Comparison of ENCODE assay signal across 2 cellular contexts in genomic region chr2:203310688-203311087, GRCh38.
TF ChIP-seq lines count a peak whose summit lies in the region.

No MANE protein-coding gene starts in this region.

TF ChIP-seq in HepG2, 621 proteins besides CTCF, POLR2A, EP300 and RAD21:
- TF ChIP-seq MAFK (conservative IDR thresholded peaks at IDR 0.05 in 1 of 2, IDR thresholded peaks at IDR 0.05 in 1 of 2; ENCODE audit: low read length in 2 of 2) (peak; percentile 78 to 83), RARA (CRISPR knock-in tag; IDR thresholded peaks at IDR 0.05) (no peak), MAFF (IDR thresholded peaks at IDR 0.05; ENCODE audit: low read depth, low read length) (peak; percentile 76), SOX5 (CRISPR knock-in tag; IDR thresholded peaks at IDR 0.05; ENCODE audit: borderline replicate concordance) (no peak)

TF ChIP-seq in K562, 482 proteins besides CTCF, POLR2A, EP300 and RAD21:
- TF ChIP-seq MAFF (IDR thresholded peaks at IDR 0.05; ENCODE audit: low read length) (peak; percentile 15; the same call in 1 of the 2 replicates), HNRNPUL1 (IDR thresholded peaks at IDR 0.05; ENCODE audit: low read length) (no peak), ZNF316 (IDR thresholded peaks at IDR 0.05) (0 out of 2 replicates have a peak, but pooled peaks have one; percentile 40), C11orf30 (IDR thresholded peaks at IDR 0.05; ENCODE audit: low read depth) (peak; percentile 16; the same call in 1 of the 2 replicates), KAT8 (IDR thresholded peaks at IDR 0.05; ENCODE audit: low read depth) (no peak)
